Comparison of ENCODE assay signal across 8 cellular contexts in the genomic region with DNA sequence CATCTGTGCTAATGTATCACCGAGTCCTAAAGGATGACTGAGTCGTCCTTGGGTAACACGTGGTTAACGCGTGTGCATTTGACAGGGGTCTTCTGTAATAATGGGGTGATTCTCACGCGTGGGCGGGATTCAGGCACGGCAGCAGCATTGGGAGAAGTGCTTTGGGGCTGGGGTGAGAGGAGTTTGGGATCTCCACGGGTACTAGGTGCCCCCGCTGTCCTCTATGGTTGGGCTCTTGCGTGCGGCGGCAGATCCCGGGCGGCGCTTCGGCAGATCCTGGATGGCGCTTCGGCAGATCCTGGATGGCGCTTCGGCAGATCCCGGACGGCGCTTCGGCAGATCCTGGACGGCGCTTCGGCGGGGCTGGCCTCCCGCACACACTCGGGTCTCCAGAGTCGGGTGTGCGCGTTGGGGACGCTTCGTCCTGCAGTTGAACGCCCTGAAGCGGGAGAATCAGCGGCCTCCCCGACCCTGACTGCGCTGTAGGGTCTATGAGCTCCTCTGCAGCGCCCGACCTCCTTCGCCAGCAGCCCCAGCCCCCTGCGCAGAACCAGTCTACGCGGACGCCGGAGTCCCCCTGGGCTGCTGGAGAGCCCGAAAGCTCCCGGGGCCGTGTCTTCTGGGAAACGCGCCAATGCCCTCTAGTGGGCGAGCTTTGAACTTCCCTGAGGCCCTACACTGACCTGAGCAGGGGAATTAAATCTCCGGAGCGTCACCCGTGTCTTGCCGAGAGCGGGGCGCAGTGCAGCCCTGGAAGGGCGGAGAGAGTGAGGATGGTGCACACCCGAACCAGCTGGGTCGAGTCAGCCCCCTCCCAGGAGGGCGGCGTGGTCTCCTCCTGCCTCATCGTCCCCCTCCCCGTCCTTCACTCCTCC. TPM values are rescaled to one million over a fixed set of nuclear protein-coding genes. Genes with fewer than 3 reads are reported as not detected.
A peak's percentile ranks its signal among the peaks of the same experiment; 100 is the strongest.
DNase-seq lines count a peak whose midpoint lies in the region; ATAC-seq and TF ChIP-seq lines count a peak whose summit lies in the region.

No MANE protein-coding gene starts in this region.

- H3K9me3 ChIP-seq in right atrium auricular region (no peaks in the 10 kb centered on the region), prostate gland (no peaks in the 10 kb centered on the region), upper lobe of right lung (no peaks in the 10 kb centered on the region)

- WGBS in prostate gland, result 5% methylated on average over 46 of the region's 69 CpGs

- H3K27ac ChIP-seq in right atrium auricular region, result no peak overlapping the region
- H3K27ac ChIP-seq in prostate gland, result no peak overlapping the region
- H3K27ac ChIP-seq in upper lobe of right lung, result no peak overlapping the region

- peak overlapping the region; percentile 30 to 49 for H3K4me3 ChIP-seq in right atrium auricular region
- H3K4me3 ChIP-seq in prostate gland, result peak overlapping the region; percentile 11 to 30
- H3K4me3 ChIP-seq in upper lobe of right lung, result peak overlapping the region; percentile 46

- no peaks in the 10 kb centered on the region for H3K36me3 ChIP-seq in right atrium auricular region
- H3K36me3 ChIP-seq in prostate gland, result no peaks in the 10 kb centered on the region
- no peaks in the 10 kb centered on the region for H3K36me3 ChIP-seq in upper lobe of right lung

- H3K4me1 ChIP-seq in right atrium auricular region (peaks cover 0 to 16% of the 10 kb centered on the region in 2 donors), prostate gland (replicated peaks) (no peaks in the 10 kb centered on the region), upper lobe of right lung (peaks cover 5% of the 10 kb centered on the region)

- intact Hi-C loops in prostate gland (cut with DNase I), result loop anchor here (5.0 kb wide), 2 partner anchors 91 to 136 kb away; a partner anchor contains a TSS
- intact Hi-C loops in upper lobe of right lung (cut with DNase I), result loop anchor here (10.0 kb wide), 1 partner anchor 139 kb away; a partner anchor contains a TSS

- ATAC-seq in HG02610 (IDR thresholded peaks at IDR 0.05; ENCODE audit: unreplicated experiment) (peak; percentile 82), upper lobe of right lung (peak; percentile 98)

- peaks cover 6 to 8% of the 10 kb centered on the region in 2 donors for H3K27me3 ChIP-seq in right atrium auricular region
- H3K27me3 ChIP-seq in prostate gland (replicated peaks; ENCODE audit: insufficient read depth), result no peaks in the 10 kb centered on the region
- peaks cover 44% of the 10 kb centered on the region for H3K27me3 ChIP-seq in upper lobe of right lung

- DNase-seq in EH (ENCODE audit: low read depth) (peak; percentile 79), NCI-H1436 (lab: John Stamatoyannopoulos, UW) (peak; percentile 86), T-helper 1 cell (peak; percentile 51 to 73 (median 66)), amniotic stem cell (lab: John Stamatoyannopoulos, UW) (peak; percentile 76), right atrium auricular region (ENCODE audit: low spot score) (peak; percentile 88), prostate gland (ENCODE audit: low spot score) (peak; percentile 80), upper lobe of right lung (peak; percentile 90)

- no peak for TF ChIP-seq POLR2A in prostate gland (IDR thresholded peaks at IDR 0.05)

- TF ChIP-seq CTCF in right atrium auricular region (IDR thresholded peaks at IDR 0.05), result peak; percentile 91 to 94
- TF ChIP-seq CTCF in prostate gland (IDR thresholded peaks at IDR 0.05), result peak; percentile 28 to 87 (median 74)
- TF ChIP-seq CTCF in upper lobe of right lung (IDR thresholded peaks at IDR 0.05), result peak; percentile 88

RNA-seq across cellular contexts. Expression of a gene that starts 48.1 kb away (rescaled TPM):
- total RNA-seq in right atrium auricular region, result 1 to 10 TPM; 2.1 to 5.1 TPM
- total RNA-seq in prostate gland, result 10 to 100 TPM; 11.9 to 25.2 TPM
- total RNA-seq in upper lobe of right lung, result 7.8 TPM
